ENCODE assay signal across 33 cellular contexts in genomic region chr7:151069841-151070572, GRCh38.
"Had no signal": no experiment of that assay in that cellular context is flagged by ENCODE, and none has a peak within 500 bp of the region (broad histone marks: within the 10 kb centered on the region; RNA-seq: fewer than 3 reads in every experiment).

No MANE protein-coding gene starts in this region.

- H3K4me3 Mint-ChIP-seq: activated B cell treated with CpG ODN at 0.5 μM for 24 hours; activated CD4-positive, alpha-beta memory T cell treated with anti-CD3 and anti-CD28 coated beads for 36 hours; activated naive CD4-positive, alpha-beta T cell treated with anti-CD3 and anti-CD28 coated beads for 36 hours; activated T-cell treated with anti-CD3 and anti-CD28 coated beads, Interleukin-2, amount 50 U/mL, for 4 hours; activated T-helper 1 cell treated with anti-CD3 and anti-CD28 coated beads, Interleukin-12 subunit alpha, Interleukin-12 subunit beta, Interleukin-2, Interleukin-4 antibody, amounts not matched to agents 30 ng/mL and 10 ng/mL and 1 ng/mL, durations not matched to agents 14 hours and 24 hours and 36 hours; T-cell; T-helper 17 cell had no signal

- H3K27ac ChIP-seq: adrenal gland, brain microvascular endothelial cell, Peyer's patch, VCaP had no signal

- H3K27me3 ChIP-seq: adrenal gland, brain microvascular endothelial cell, Peyer's patch had no signal

- H3K27me3 Mint-ChIP-seq: activated B cell treated with CpG ODN at 0.5 μM for 24 hours; activated CD4-positive, alpha-beta memory T cell treated with anti-CD3 and anti-CD28 coated beads for 36 hours; T-cell; T-helper 17 cell had no signal

- DNase-seq: activated B cell treated with CpG ODN at 0.5 μM for 24 hours; activated CD4-positive, alpha-beta memory T cell treated with anti-CD3 and anti-CD28 coated beads for 36 hours; activated CD4-positive, alpha-beta T cell treated with anti-CD3 and anti-CD28 coated beads for 4 hours; activated CD4-positive, alpha-beta T cell treated with anti-CD3 and anti-CD28 coated beads, Interleukin-2, amount 50 U/mL, for 1 hour; activated CD4-positive, CD25-positive, alpha-beta regulatory T cell treated with anti-CD3 and anti-CD28 coated beads, Interleukin-2, amount 50 U/mL, for 72 hours; activated CD8-positive, alpha-beta memory T cell treated with anti-CD3 and anti-CD28 coated beads, Interleukin-2, amount 50 U/mL, for 4 hours; activated gamma-delta T cell treated with Interleukin-2 at 50 U/mL for 16 hours; activated naive CD4-positive, alpha-beta T cell treated with anti-CD3 and anti-CD28 coated beads for 36 hours; activated T-cell treated with anti-CD3 and anti-CD28 coated beads for 4 hours; activated T-cell treated with anti-CD3 and anti-CD28 coated beads, Interleukin-2, amount 50 U/mL, for 4 hours; adrenal gland; brain microvascular endothelial cell; Karpas-422; KBM-7; NCI-H1105; NCI-H1436; NCI-H1694; NCI-H1930; NCI-H345; NCI-H524 treated with DMSO at 0.1 percent for 48 hours; NK-92 treated with Interleukin-12 subunit alpha and Interleukin-12 subunit beta, amount 100 ng/mL, for 24 hours; PC-3; Peyer's patch; RPMI8226; SIG-M5; T-cell; T-helper 17 cell; T-helper 9 cell had no signal

- H3K36me3 Mint-ChIP-seq: activated naive CD4-positive, alpha-beta T cell treated with anti-CD3 and anti-CD28 coated beads, Interleukin-2, amount 50 U/mL, for 72 hours had no signal

- H3K9me3 ChIP-seq: adrenal gland, Peyer's patch had no signal

- H3K27ac Mint-ChIP-seq: activated B cell treated with CpG ODN at 0.5 μM for 24 hours; activated CD4-positive, alpha-beta memory T cell treated with anti-CD3 and anti-CD28 coated beads for 36 hours; activated naive CD4-positive, alpha-beta T cell treated with anti-CD3 and anti-CD28 coated beads for 36 hours; T-helper 17 cell had no signal

- H3K4me3 ChIP-seq: adrenal gland, Peyer's patch had no signal

- H3K4me1 ChIP-seq: adrenal gland, Peyer's patch had no signal

- ATAC-seq: activated naive CD4-positive, alpha-beta T cell treated with anti-CD3 and anti-CD28 coated beads, Interleukin-2, amount 50 U/mL, for 72 hours; activated T-cell treated with anti-CD3 and anti-CD28 coated beads, Interleukin-2, amount 50 U/mL, for 4 hours; PC-3; Right ventricle myocardium inferior; SK-N-SH treated with all-trans-retinoic acid at 6 μM for 48 hours; T-cell; T-helper 17 cell had no signal

- H3K9me3 Mint-ChIP-seq: activated B cell treated with CpG ODN at 0.5 μM for 24 hours; activated CD4-positive, alpha-beta memory T cell treated with anti-CD3 and anti-CD28 coated beads for 36 hours; activated naive CD4-positive, alpha-beta T cell treated with anti-CD3 and anti-CD28 coated beads for 36 hours; activated naive CD4-positive, alpha-beta T cell treated with anti-CD3 and anti-CD28 coated beads, Interleukin-2, amount 50 U/mL, for 72 hours; activated T-cell treated with anti-CD3 and anti-CD28 coated beads, Interleukin-2, amount 50 U/mL, for 4 hours; activated T-helper 1 cell treated with anti-CD3 and anti-CD28 coated beads, Interleukin-12 subunit alpha, Interleukin-12 subunit beta, Interleukin-2, Interleukin-4 antibody, amounts not matched to agents 30 ng/mL and 10 ng/mL and 1 ng/mL, durations not matched to agents 14 hours and 24 hours and 36 hours; T-cell had no signal

- H3K4me1 Mint-ChIP-seq: activated B cell treated with CpG ODN at 0.5 μM for 24 hours, T-cell had no signal
